9 cellular contexts compared by ENCODE assay signal in the genomic region with DNA sequence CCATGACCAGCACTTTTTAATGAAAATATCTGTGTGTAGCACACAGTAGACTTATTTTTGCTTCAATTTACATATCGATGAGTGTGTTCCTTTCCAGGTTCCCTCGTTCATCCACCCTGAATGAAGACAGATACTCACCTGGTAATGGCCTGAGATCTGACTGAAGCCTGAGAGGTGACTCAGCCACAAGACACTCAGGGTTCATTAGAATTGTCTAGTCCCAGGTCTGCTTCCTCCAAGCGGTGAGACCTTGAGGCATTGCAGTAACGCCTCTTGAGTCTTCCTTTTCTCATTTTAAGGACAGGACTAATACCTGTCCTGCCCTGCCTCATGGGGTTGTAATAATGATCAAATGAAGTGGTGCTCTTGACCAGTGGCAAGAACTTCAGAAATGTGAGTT. TPM values are rescaled to one million over a fixed set of nuclear protein-coding genes. Genes with fewer than 3 reads are reported as not detected.
"Had no signal": no experiment of that assay in that cellular context is flagged by ENCODE, and none has a peak within 500 bp of the region (broad histone marks: within the 10 kb centered on the region; RNA-seq: fewer than 3 reads in every experiment).

No MANE protein-coding gene starts in this region.

- FAIRE-seq: H1, H54, HepG2 had no signal

- DNase-seq: H9, HCEC 1CT, KBM-7 had no signal

- ATAC-seq: GM23338, HepG2 had no signal

RNA-seq across cellular contexts. Expression of gene KCNK13, which starts 11.5 kb away (rescaled TPM):
- total RNA-seq: HT-29 had no signal
- polyA plus RNA-seq: IgD-negative memory B cell had no signal
